Comparison of ENCODE assay signal across 8 cellular contexts in genomic region chr11:355581-356458, GRCh38. TPM values are rescaled to one million over a fixed set of nuclear protein-coding genes. Genes with fewer than 3 reads are reported as not detected.
DNase-seq lines count a peak whose midpoint lies in the region; ATAC-seq, FAIRE-seq and TF ChIP-seq lines count a peak whose summit lies in the region.

No MANE protein-coding gene starts in this region.

- DNase-seq in AG08396 (ENCODE audit: low spot score) (peak; percentile 96), NB4 (ENCODE audit: low read depth) (peak; percentile 93), kidney (peak; percentile 99), inferior parietal cortex (ENCODE audit: extremely low spot score) (no peak)
- peak; percentile 88 for DNase-seq in activated CD4-positive, alpha-beta T cell treated with anti-CD3 and anti-CD28 coated beads for 1 hour
- DNase-seq in central memory CD4-positive, alpha-beta T cell: peak; percentile 85
- peak; percentile 79 to 80 for DNase-seq in stimulated activated CD4-positive, alpha-beta T cell treated with anti-CD3 and anti-CD28 coated beads, Interleukin-15, amount 100 ng/mL, for 1 hour (ENCODE audit: low read depth in 1 of 2, low spot score in 1 of 2)

- FAIRE-seq in kidney (lab: Jason Lieb, UNC): no peak

- H3K36me3 ChIP-seq in kidney (ENCODE audit: control insufficient read depth in 1 of 2, insufficient read depth in 2 of 2, low read length in 2 of 2): no peaks in the 10 kb centered on the region

- TF ChIP-seq POLR2A in NB4 (IDR thresholded peaks at IDR 0.05; ENCODE audit: extremely low read depth, insufficient read length): no peak

- H3K9me3 ChIP-seq in kidney (ENCODE audit: control insufficient read depth in 1 of 2, low read length in 2 of 2): no peaks in the 10 kb centered on the region

- TF ChIP-seq CTCF in NB4 (IDR thresholded peaks at IDR 0.05; ENCODE audit: low read depth, low read length) (no peak), kidney (IDR thresholded peaks at IDR 0.05; ENCODE audit: borderline replicate concordance, extremely low read depth, insufficient read depth) (no peak)

- peak; percentile 48 for ATAC-seq in GM19467 (IDR thresholded peaks at IDR 0.05; ENCODE audit: unreplicated experiment)

- peaks cover 21% of the 10 kb centered on the region in 2 donors for H3K4me1 ChIP-seq in kidney (ENCODE audit: control insufficient read depth in 1 of 2, insufficient read depth in 1 of 2, low read depth in 1 of 2, low read length in 2 of 2)

- H3K4me3 ChIP-seq in NB4 (ENCODE audit: low read depth, low read length) (peak overlapping the region; percentile 34), kidney (ENCODE audit: low read length in 2 of 2) (peak overlapping the region; percentile 4 to 42)

- peak overlapping the region; percentile 97 to 100 for H3K27ac ChIP-seq in kidney (ENCODE audit: low read depth in 2 of 2, low read length in 2 of 2)

- peak overlapping the region; percentile 81 to 89 for H3K9ac ChIP-seq in kidney (ENCODE audit: low read length in 2 of 2)

- intact Hi-C loops in kidney (cut with DNase I): loop anchor here (10.0 kb wide), 1 partner anchor 51 kb away; the partner anchor contains the start of gene IFITM2

RNA-seq across cellular contexts. Expression of gene B4GALNT4, which starts 13.5 kb away (rescaled TPM):
- total RNA-seq in kidney: 1.4 TPM
- 0.82 TPM for polyA plus RNA-seq in kidney (ENCODE audit: insufficient read depth, low read depth, low replicate concordance)

RNA-seq across cellular contexts. Expression of gene IFITM3, which starts 35.2 kb away (rescaled TPM):
- 1,286 TPM for total RNA-seq in kidney
- polyA plus RNA-seq in kidney (ENCODE audit: insufficient read depth, low read depth, low replicate concordance): 1,281 TPM

RNA-seq across cellular contexts. Expression of gene PKP3, which starts 38.2 kb away (rescaled TPM):
- 3.6 TPM for total RNA-seq in kidney
- polyA plus RNA-seq in kidney (ENCODE audit: insufficient read depth, low read depth, low replicate concordance): 1.9 TPM

RNA-seq across cellular contexts. Expression of gene IFITM1, which starts 42.0 kb away (rescaled TPM):
- 440 TPM for total RNA-seq in kidney
- 248 TPM for polyA plus RNA-seq in kidney (ENCODE audit: insufficient read depth, low read depth, low replicate concordance)

RNA-seq across cellular contexts. Expression of gene IFITM2, which starts 48.2 kb away (rescaled TPM):
- 1,111 TPM for total RNA-seq in kidney
- 814 TPM for polyA plus RNA-seq in kidney (ENCODE audit: insufficient read depth, low read depth, low replicate concordance)
